8 cellular contexts compared by ENCODE assay signal in genomic region chr5:111092062-111092853, GRCh38. TPM values are rescaled to one million over a fixed set of nuclear protein-coding genes. Genes with fewer than 3 reads are reported as not detected.
DNase-seq lines count a peak whose midpoint lies in the region; ATAC-seq and TF ChIP-seq lines count a peak whose summit lies in the region.

WDR36 (plus strand) TSS chr5:111092348; CDS start chr5:111092457, 109 bp downstream.

- peaks cover 6% of the 10 kb centered on the region for H3K27me3 Mint-ChIP-seq in type B pancreatic cell

- peaks cover 4% of the 10 kb centered on the region for H3K36me3 Mint-ChIP-seq in type B pancreatic cell

- peak within 1 kb of the TSS; percentile 94 for H3K4me3 Mint-ChIP-seq in type B pancreatic cell

- peak; percentile 10 for TF ChIP-seq CTCF in type B pancreatic cell (conservative IDR thresholded peaks at IDR 0.05)

- intact Hi-C loops in T-helper 1 cell treated with Interleukin-12 subunit alpha and Interleukin-12 subunit beta and Interleukin-4 antibody, amounts not matched to agents 30 ng/mL and 1 ng/mL, for 36 hours (cut with micrococcal nuclease): loop anchor here (1.0 to 2.0 kb wide), 15 partner anchors 19 to 1884 kb away; partner anchors contain the start of genes DCP2, MAN2A1, NREP and SRP19
- intact Hi-C loops in left cardiac atrium (cut with DNase I) (loop anchor here in 1 of 2 donors (5.0 kb wide), 1 partner anchor 335 kb away; no protein-coding TSS in a partner anchor), posterior cingulate gyrus (cut with DNase I) (loop anchor here (2.0 to 5.0 kb wide), 4 partner anchors 335 to 1069 kb away; partner anchors contain the start of genes NREP and SLC25A46)

- peak within 1 kb of the TSS; percentile 73 for H3K27ac Mint-ChIP-seq in type B pancreatic cell

- TF ChIP-seq POLR2A in GM15510 (IDR thresholded peaks at IDR 0.05; ENCODE audit: borderline replicate concordance, extremely low read depth, insufficient read length): peak; percentile 77

- ATAC-seq in HG02885 (IDR thresholded peaks at IDR 0.05; ENCODE audit: poor library complexity, unreplicated experiment) (peak; percentile 93), left cardiac atrium (peak; percentile 98 to 99)

- peaks cover 8% of the 10 kb centered on the region for H3K9me3 Mint-ChIP-seq in type B pancreatic cell

- DNase-seq in NCI-H1694 (lab: John Stamatoyannopoulos, UW) (peak; percentile 88), amniotic stem cell (lab: John Stamatoyannopoulos, UW) (peak; percentile 82), left cardiac atrium (peak; percentile 92), posterior cingulate gyrus (peak; percentile 84 to 98 (median 90)), type B pancreatic cell (ENCODE audit: extremely low spot score, unreplicated experiment) (peak; percentile 92)

- H3K4me1 Mint-ChIP-seq in type B pancreatic cell (ENCODE audit: unreplicated experiment): peaks cover 13% of the 10 kb centered on the region

RNA-seq across cellular contexts. Expression of gene WDR36, which starts in this region (rescaled TPM):
- total RNA-seq in T-helper 1 cell treated with Interleukin-12 subunit alpha and Interleukin-12 subunit beta and Interleukin-4 antibody, amounts not matched to agents 30 ng/mL and 1 ng/mL, for 36 hours: 39.6 and 43.0 TPM in 2 replicates
- total RNA-seq in left cardiac atrium (10 to 100 TPM; 17.6 to 18.0 TPM), type B pancreatic cell (ENCODE audit: low replicate concordance) (23.8 and 31.6 TPM in 2 replicates)

Comparison
In these comparisons a context has a peak if more than half of its experiments do, and no peak if none do; other contexts are left out.
1. Peak in every context shown above with its lines: DNase-seq and ATAC-seq.